Comparison of ENCODE assay signal across 9 cellular contexts in the genomic region with DNA sequence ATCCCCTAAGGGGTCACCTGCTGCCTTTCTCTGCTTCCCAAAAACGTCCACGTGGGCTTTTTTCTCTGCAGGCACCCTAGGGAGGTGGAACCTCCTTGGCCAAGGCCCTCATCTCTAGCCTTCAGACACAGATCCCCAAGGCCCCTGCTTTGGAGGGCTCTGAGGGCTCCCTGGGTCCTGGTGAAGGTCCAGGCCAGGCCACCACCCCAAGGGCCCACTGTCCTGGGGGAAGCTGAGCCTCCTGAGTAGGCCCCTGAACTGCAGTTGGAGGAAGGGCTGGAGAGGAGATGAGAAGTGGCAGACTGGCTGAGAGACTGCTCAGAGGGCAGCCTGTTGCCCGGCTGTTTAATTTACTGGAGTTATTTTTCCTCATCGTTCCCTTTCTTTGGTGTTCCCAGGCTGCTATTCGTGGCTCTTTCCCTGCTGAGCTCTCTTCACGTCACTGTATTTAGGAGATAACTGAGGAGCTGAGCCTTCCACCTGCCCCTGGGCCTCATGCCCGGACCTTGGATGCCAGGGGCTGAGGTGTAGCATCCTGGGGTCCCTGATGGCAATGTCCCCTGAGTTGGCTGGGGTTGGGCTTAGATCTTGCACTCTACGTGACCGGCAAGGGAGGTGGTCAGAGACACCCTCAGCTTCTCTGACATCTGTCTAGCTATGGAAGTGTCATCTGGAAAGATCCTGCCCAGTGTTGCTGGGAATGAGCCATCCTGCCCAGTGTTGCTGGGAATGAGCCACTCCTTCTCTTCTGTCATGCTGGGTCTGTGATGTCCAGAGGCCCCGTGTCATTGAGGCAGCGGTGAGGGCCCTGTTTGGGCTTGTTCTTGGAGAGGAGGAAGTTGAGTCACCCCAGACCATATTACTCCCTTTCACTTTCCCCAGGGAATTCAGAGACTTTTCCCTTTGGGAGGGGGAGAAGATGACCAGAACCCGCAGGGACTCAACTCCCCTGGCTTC.
DNase-seq lines count a peak whose midpoint lies in the region; TF ChIP-seq lines count a peak whose summit lies in the region.
"Had no signal": no experiment of that assay in that cellular context is flagged by ENCODE, and none has a peak within 500 bp of the region (broad histone marks: within the 10 kb centered on the region; RNA-seq: fewer than 3 reads in every experiment).

No MANE protein-coding gene starts in this region.

- WGBS in mesenchymal stem cell: 93% methylated on average over 9 of the region's 12 CpGs

- H2BK15ac ChIP-seq in mesenchymal stem cell (ENCODE audit: low read depth, poor library complexity, severe bottlenecking): peak overlapping the region; percentile 64

- CTCF ChIA-PET in AG04450 (lab: Charles Lee): interaction anchor here (0.6 to 4.0 kb wide), 6 partner anchors 14 to 83 kb away, joined by 3 to 31 read pairs (median 4); no protein-coding TSS in a partner anchor

- no peak overlapping the region for H2BK5ac ChIP-seq in mesenchymal stem cell (ENCODE audit: low read depth, low read length, poor library complexity, severe bottlenecking)

- H2BK12ac ChIP-seq in mesenchymal stem cell (ENCODE audit: low read length in 2 of 2): peak overlapping the region; percentile 43 to 87

- H3K79me2 ChIP-seq in MM.1S (ENCODE audit: low read length): no peaks in the 10 kb centered on the region

- peak overlapping the region; percentile 67 to 74 for H3K4ac ChIP-seq in mesenchymal stem cell (ENCODE audit: low read depth in 1 of 2, low read length in 2 of 2)

- peaks cover 31% of the 10 kb centered on the region for H3K4me1 ChIP-seq in mesenchymal stem cell (ENCODE audit: control insufficient read depth, insufficient read depth, low read depth, low read length)
- H3K4me1 ChIP-seq in MM.1S (ENCODE audit: low read length): no peaks in the 10 kb centered on the region

- POLR2A ChIA-PET in AG04450 (lab: Yijun Ruan, JAX): interaction anchor here (0.6 kb wide), 1 partner anchor 142 kb away, joined by 3 read pairs; no protein-coding TSS in a partner anchor

- H2AFZ ChIP-seq in mesenchymal stem cell (ENCODE audit: low read depth, low read length) (no peak overlapping the region), MM.1S (ENCODE audit: low read length) (no peak overlapping the region)

- peak overlapping the region in 1 of 2 experiments; percentile 53 for H3K14ac ChIP-seq in mesenchymal stem cell (ENCODE audit: low read length in 2 of 2)

- peak overlapping the region; percentile 22 for H4K8ac ChIP-seq in mesenchymal stem cell (ENCODE audit: low read length)

- H3K23ac ChIP-seq in mesenchymal stem cell (ENCODE audit: low read length in 2 of 2): peak overlapping the region in 1 of 2 experiments; percentile 67

- peak overlapping the region; percentile 72 to 94 for H3K18ac ChIP-seq in mesenchymal stem cell (ENCODE audit: low read depth in 1 of 2, low read length in 2 of 2)

- no peaks in the 10 kb centered on the region for H3K9me3 ChIP-seq in AG04450 (ENCODE audit: control insufficient read depth, insufficient read depth, low read length)
- H3K9me3 ChIP-seq in mesenchymal stem cell (ENCODE audit: control insufficient read depth, low read length): no peaks in the 10 kb centered on the region
- H3K9me3 ChIP-seq in MM.1S (replicated peaks; ENCODE audit: insufficient read depth, low read length): no peaks in the 10 kb centered on the region

- peaks cover 23% of the 10 kb centered on the region for H3K79me1 ChIP-seq in mesenchymal stem cell (replicated peaks; ENCODE audit: low read length, poor library complexity, severe bottlenecking)

- no peak for TF ChIP-seq CTCF in AG04450 (IDR thresholded peaks at IDR 0.05; ENCODE audit: low read depth, low read length)
- TF ChIP-seq CTCF in dorsolateral prefrontal cortex (IDR thresholded peaks at IDR 0.05 in 54 of 56, conservative IDR thresholded peaks at IDR 0.05 in 2 of 56; ENCODE audit: low read depth in 1 of 56, partially characterized antibody in 56 of 56): no peak
- TF ChIP-seq CTCF in MM.1S (IDR thresholded peaks at IDR 0.05; ENCODE audit: low read length): no peak

- H4K20me1 ChIP-seq in MM.1S (ENCODE audit: insufficient read depth, low read length): no peaks in the 10 kb centered on the region

- H3K4me3 ChIP-seq in AG04450 (ENCODE audit: low read depth, low read length) (no peak overlapping the region), dorsolateral prefrontal cortex (no peak overlapping the region), mesenchymal stem cell (ENCODE audit: insufficient read depth in 1 of 2, low read depth in 1 of 2, low read length in 2 of 2) (no peak overlapping the region), MM.1S (ENCODE audit: low read length) (no peak overlapping the region)

- intact Hi-C loops in dorsolateral prefrontal cortex (cut with DNase I): no loop called here

- H3K27me3 ChIP-seq in AG04450 (ENCODE audit: control insufficient read depth, insufficient read depth, low read length): no peaks in the 10 kb centered on the region
- no peaks in the 10 kb centered on the region for H3K27me3 ChIP-seq in dorsolateral prefrontal cortex
- no peaks in the 10 kb centered on the region for H3K27me3 ChIP-seq in mesenchymal stem cell (ENCODE audit: control insufficient read depth in 1 of 2, insufficient read depth in 1 of 2, low read length in 2 of 2)
- H3K27me3 ChIP-seq in MM.1S (replicated peaks; ENCODE audit: insufficient read depth, low read length): peaks cover 89% of the 10 kb centered on the region

- H3K27ac ChIP-seq in AG04450 (ENCODE audit: low read depth, low read length) (peak overlapping the region; percentile 61), dorsolateral prefrontal cortex (peak overlapping the region in 42 of 59 donors; percentile 8 to 87 (median 60)), mesenchymal stem cell (ENCODE audit: low read length, poor library complexity, severe bottlenecking) (no peak overlapping the region), MM.1S (ENCODE audit: low read length) (no peak overlapping the region)

- H4K91ac ChIP-seq in mesenchymal stem cell (ENCODE audit: low read length): no peak overlapping the region

- H2AK5ac ChIP-seq in mesenchymal stem cell (ENCODE audit: low read length, severe bottlenecking): peak overlapping the region; percentile 73

- no peak for DNase-seq in AG04450 (ENCODE audit: low read depth, low spot score)
- DNase-seq in NCI-H69 (lab: John Stamatoyannopoulos, UW): peak; percentile 55
- no peak for DNase-seq in dorsolateral prefrontal cortex
- peak; percentile 92 for DNase-seq in mesenchymal stem cell
- DNase-seq in stimulated activated CD4-positive, alpha-beta T cell treated with anti-CD3 and anti-CD28 coated beads, Interleukin-4, amount 100 ng/mL, for 24 hours: no peak
- DNase-seq in MM.1S: no peak
- no peak for DNase-seq in NCI-H2171 (lab: John Stamatoyannopoulos, UW)
- DNase-seq in stimulated activated naive CD4-positive, alpha-beta T cell treated with Interleukin-2 at 50 U/mL for 16 hours (lab: John Stamatoyannopoulos, UW): no peak
- DNase-seq: activated naive CD8-positive, alpha-beta T cell treated with anti-CD3 and anti-CD28 coated beads, Interleukin-2, amount 10 ng/mL, durations not matched to agents 7 days and 5 days had no signal

- H3K4me2 ChIP-seq in mesenchymal stem cell (ENCODE audit: low read length, poor library complexity, severe bottlenecking): no peak overlapping the region
- no peak overlapping the region for H3K4me2 ChIP-seq in MM.1S (ENCODE audit: low read depth, low read length)

- H3K36me3 ChIP-seq in mesenchymal stem cell (ENCODE audit: control insufficient read depth in 1 of 2, insufficient read depth in 2 of 2, low read depth in 1 of 2, low read length in 2 of 2): peaks cover 0 to 47% of the 10 kb centered on the region in 2 experiments
- H3K36me3 ChIP-seq in MM.1S (replicated peaks; ENCODE audit: insufficient read depth, low read length): no peaks in the 10 kb centered on the region

- peak overlapping the region; percentile 74 for H2BK120ac ChIP-seq in mesenchymal stem cell (ENCODE audit: low read depth, low read length)

- no peaks in the 10 kb centered on the region for H3K9me2 ChIP-seq in MM.1S (replicated peaks; ENCODE audit: insufficient read depth, low read length)

- no peaks in the 10 kb centered on the region for H3F3A ChIP-seq in MM.1S (ENCODE audit: insufficient read depth, low read length)

- H3K9ac ChIP-seq in mesenchymal stem cell (ENCODE audit: low read length) (no peak overlapping the region), MM.1S (ENCODE audit: low read length) (no peak overlapping the region)

Comparison
In these comparisons a context has a peak if more than half of its experiments do, and no peak if none do; other contexts are left out.
1. DNase-seq: peak in NCI-H69 (single experiment) and mesenchymal stem cell (single experiment); none in AG04450 (single experiment), dorsolateral prefrontal cortex (0 of 10), stimulated activated CD4-positive, alpha-beta T cell treated with anti-CD3 and anti-CD28 coated beads, Interleukin-4, amount 100 ng/mL, for 24 hours (single experiment), MM.1S (single experiment), NCI-H2171 (single experiment) and stimulated activated naive CD4-positive, alpha-beta T cell treated with Interleukin-2 at 50 U/mL for 16 hours (single experiment).
2. H3K27ac ChIP-seq: peak in AG04450 (single experiment) and dorsolateral prefrontal cortex (42 of 59); none in mesenchymal stem cell (single experiment) and MM.1S (single experiment).